26 cellular contexts compared by ENCODE assay signal in genomic region chr6:165653196-165653595, GRCh38. TPM values are rescaled to one million over a fixed set of nuclear protein-coding genes. Genes with fewer than 3 reads are reported as not detected.
DNase-seq lines count a peak whose midpoint lies in the region; ATAC-seq and TF ChIP-seq lines count a peak whose summit lies in the region.
"Had no signal": no experiment of that assay in that cellular context is flagged by ENCODE, and none has a peak within 500 bp of the region (broad histone marks: within the 10 kb centered on the region; RNA-seq: fewer than 3 reads in every experiment).

No MANE protein-coding gene starts in this region.

- H3K4me3 ChIP-seq in Panc1 (ENCODE audit: low read depth in 2 of 2, low read length in 2 of 2) = peak overlapping the region; percentile 6 to 45; a peak in 3 of 4 replicates
- H3K4me3 ChIP-seq: hepatocyte, left lung, skin epidermis, stomach, tibial artery had no signal

- POLR2A ChIA-PET in Panc1 (lab: Charles Lee) = no interaction called here

- in situ Hi-C loops in Panc1 (cut with HindIII; ENCODE audit: low pct_unique_long_range_greater_than_20kb, low sequenced_read_pairs) = no loop called here

- H3K27ac ChIP-seq in Panc1 (ENCODE audit: low read length) = peak overlapping the region; percentile 80
- H3K27ac ChIP-seq: hepatocyte, left lung, skin epidermis, stomach, tibial artery had no signal

- no peaks in the 10 kb centered on the region for H3K9me3 ChIP-seq in Panc1 (ENCODE audit: control insufficient read depth, insufficient read depth, low read depth, low read length)
- H3K9me3 ChIP-seq: left lung, stomach, tibial artery had no signal

- intact Hi-C loops in Panc1 (cut with micrococcal nuclease; ENCODE audit: unreplicated experiment) = no loop called here

- H3K27me3 ChIP-seq in Panc1 (ENCODE audit: control insufficient read depth, insufficient read depth, low read length) = no peaks in the 10 kb centered on the region

- H3K4me1 ChIP-seq in Panc1 (ENCODE audit: control insufficient read depth, insufficient read depth, low read length) = peaks cover 64% of the 10 kb centered on the region
- H3K4me1 ChIP-seq: left lung, stomach, tibial artery had no signal

- DNase-seq in A172 (ENCODE audit: low spot score) (peak; percentile 28), Panc1 (ENCODE audit: low read depth, low spot score) (no peak), dermis blood vessel endothelial cell (peak; percentile 67), lung microvascular endothelial cell (ENCODE audit: low read depth in 2 of 2) (peak; percentile 24 to 78), cortex of kidney (lab: John Stamatoyannopoulos, UW) (no peak), SW480 (ENCODE audit: low spot score) (no peak)
- DNase-seq: activated CD4-positive, alpha-beta T cell treated with anti-CD3 and anti-CD28 coated beads for 36 hours; activated gamma-delta T cell; CD8-positive, alpha-beta T cell; DMS 273 treated with DMSO at 0.1 percent for 48 hours; effector memory CD4-positive, alpha-beta T cell; erythroblast; KG1; naive thymus-derived CD4-positive, alpha-beta T cell; NCI-H1417 treated with DMSO at 0.1 percent for 48 hours; NCI-H2081; NCI-H226; occipital lobe; stomach; T-helper 17 cell; tibial artery had no signal

- CTCF ChIA-PET in Panc1 (lab: Charles Lee) = interaction anchor here (0.6 kb wide), 1 partner anchor 78 kb away, joined by 3 read pairs; no protein-coding TSS in a partner anchor

- no peak for TF ChIP-seq CTCF in Panc1 (IDR thresholded peaks at IDR 0.05)

- peak; percentile 80 for ATAC-seq in Panc1
- ATAC-seq in HG03520 (IDR thresholded peaks at IDR 0.05; ENCODE audit: unreplicated experiment) = no peak
- ATAC-seq in HG03097 (IDR thresholded peaks at IDR 0.05; ENCODE audit: low FRiP score, unreplicated experiment) = no peak
- ATAC-seq: activated CD4-positive, alpha-beta T cell treated with anti-CD3 and anti-CD28 coated beads for 36 hours; CD8-positive, alpha-beta T cell; left lung; T-helper 17 cell had no signal

- no peaks in the 10 kb centered on the region; the same call in 1 of the 2 replicates for H3K36me3 ChIP-seq in Panc1 (ENCODE audit: control insufficient read depth, insufficient read depth, low read length)
- H3K36me3 ChIP-seq: left lung, stomach, tibial artery had no signal

- no TSS peak for BruUV-seq in Panc1 (replicated peaks; lab: Mats Ljungman, UMichigan)

RNA-seq across cellular contexts. Expression of gene PDE10A, which starts 9.8 kb away (rescaled TPM):
- total RNA-seq in A172 (2014; rRNA removed; shearing (Covaris generic)) = 12.1 and 13.9 TPM in 2 replicates
- total RNA-seq in Panc1 (2021; ENCODE audit: unreplicated experiment) = 27.8 TPM
- 10.5 TPM for polyA plus RNA-seq in Panc1 (2012; ENCODE audit: insufficient read length)
- total RNA-seq in dermis blood vessel endothelial cell = 9.7 and 12.2 TPM in 2 replicates
- total RNA-seq in lung microvascular endothelial cell = 4.6 and 6.3 TPM in 2 replicates
- total RNA-seq: activated CD4-positive, alpha-beta T cell treated with anti-CD3 and anti-CD28 coated beads for 36 hours; CD8-positive, alpha-beta T cell; naive thymus-derived CD4-positive, alpha-beta T cell had no signal
- polyA plus RNA-seq: naive thymus-derived CD4-positive, alpha-beta T cell had no signal

Comparison
In these comparisons a context has a peak if more than half of its experiments do, and no peak if none do; other contexts are left out.
1. DNase-seq: peak in A172 (single experiment), dermis blood vessel endothelial cell (single experiment) and lung microvascular endothelial cell (2 of 2); none in Panc1 (single experiment), cortex of kidney (single experiment) and SW480 (single experiment).